2 cellular contexts compared by ENCODE assay signal in the genomic region with DNA sequence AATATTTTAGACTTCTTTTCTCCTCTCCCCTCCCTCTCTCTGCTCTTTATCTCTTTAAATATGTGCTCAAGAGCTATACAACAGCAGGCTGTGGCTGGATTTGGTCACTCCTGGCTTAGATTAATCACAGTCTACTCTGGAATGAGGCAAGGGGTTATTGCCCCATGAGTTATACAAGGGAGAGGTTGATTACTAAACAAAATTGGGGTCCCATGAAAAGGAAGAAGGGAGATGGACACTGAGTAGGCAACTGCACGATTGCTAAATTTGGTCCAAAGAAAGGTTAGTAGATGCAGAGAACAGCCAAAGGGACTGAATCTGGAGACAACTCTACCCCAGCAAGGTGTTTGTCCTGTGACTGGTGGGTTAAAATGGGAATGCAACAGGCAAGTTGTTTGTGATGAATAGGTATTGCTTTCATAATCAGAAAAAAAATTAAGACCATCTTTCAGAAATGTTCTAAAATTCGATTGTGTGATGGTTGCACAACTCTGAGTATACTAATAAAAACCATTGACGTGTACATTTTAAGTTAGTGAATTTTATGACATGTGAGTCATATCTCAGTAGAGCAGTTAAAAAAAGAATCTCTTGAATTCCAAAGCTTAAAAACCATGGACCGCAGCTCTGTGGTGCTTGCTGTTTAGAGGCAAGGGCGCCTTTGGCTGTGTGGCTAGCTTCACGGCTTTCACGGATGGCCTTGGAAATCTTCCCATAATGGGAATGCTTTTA.
TF ChIP-seq lines count a peak whose summit lies in the region.

No MANE protein-coding gene starts in this region.

TF ChIP-seq in SK-N-SH treated with all-trans-retinoic acid at 6 μM for 48 hours, 23 proteins besides CTCF, POLR2A, EP300 and RAD21 (continued from another document):
- TF ChIP-seq, protein P1, sequence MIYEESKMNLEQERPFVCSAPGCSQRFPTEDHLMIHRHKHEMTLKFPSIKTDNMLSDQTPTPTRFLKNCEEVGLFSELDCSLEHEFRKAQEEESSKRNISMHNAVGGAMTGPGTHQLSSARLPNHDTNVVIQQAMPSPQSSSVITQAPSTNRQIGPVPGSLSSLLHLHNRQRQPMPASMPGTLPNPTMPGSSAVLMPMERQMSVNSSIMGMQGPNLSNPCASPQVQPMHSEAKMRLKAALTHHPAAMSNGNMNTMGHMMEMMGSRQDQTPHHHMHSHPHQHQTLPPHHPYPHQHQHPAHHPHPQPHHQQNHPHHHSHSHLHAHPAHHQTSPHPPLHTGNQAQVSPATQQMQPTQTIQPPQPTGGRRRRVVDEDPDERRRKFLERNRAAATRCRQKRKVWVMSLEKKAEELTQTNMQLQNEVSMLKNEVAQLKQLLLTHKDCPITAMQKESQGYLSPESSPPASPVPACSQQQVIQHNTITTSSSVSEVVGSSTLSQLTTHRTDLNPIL (CRISPR knock-in tag; IDR thresholded peaks at IDR 0.05; ENCODE audit: low read depth) = no peak
- no peak for TF ChIP-seq ZC3H10 (CRISPR knock-in tag; IDR thresholded peaks at IDR 0.05)
- no peak for TF ChIP-seq ZFP3 (CRISPR knock-in tag; IDR thresholded peaks at IDR 0.05)
- TF ChIP-seq, protein P2, sequence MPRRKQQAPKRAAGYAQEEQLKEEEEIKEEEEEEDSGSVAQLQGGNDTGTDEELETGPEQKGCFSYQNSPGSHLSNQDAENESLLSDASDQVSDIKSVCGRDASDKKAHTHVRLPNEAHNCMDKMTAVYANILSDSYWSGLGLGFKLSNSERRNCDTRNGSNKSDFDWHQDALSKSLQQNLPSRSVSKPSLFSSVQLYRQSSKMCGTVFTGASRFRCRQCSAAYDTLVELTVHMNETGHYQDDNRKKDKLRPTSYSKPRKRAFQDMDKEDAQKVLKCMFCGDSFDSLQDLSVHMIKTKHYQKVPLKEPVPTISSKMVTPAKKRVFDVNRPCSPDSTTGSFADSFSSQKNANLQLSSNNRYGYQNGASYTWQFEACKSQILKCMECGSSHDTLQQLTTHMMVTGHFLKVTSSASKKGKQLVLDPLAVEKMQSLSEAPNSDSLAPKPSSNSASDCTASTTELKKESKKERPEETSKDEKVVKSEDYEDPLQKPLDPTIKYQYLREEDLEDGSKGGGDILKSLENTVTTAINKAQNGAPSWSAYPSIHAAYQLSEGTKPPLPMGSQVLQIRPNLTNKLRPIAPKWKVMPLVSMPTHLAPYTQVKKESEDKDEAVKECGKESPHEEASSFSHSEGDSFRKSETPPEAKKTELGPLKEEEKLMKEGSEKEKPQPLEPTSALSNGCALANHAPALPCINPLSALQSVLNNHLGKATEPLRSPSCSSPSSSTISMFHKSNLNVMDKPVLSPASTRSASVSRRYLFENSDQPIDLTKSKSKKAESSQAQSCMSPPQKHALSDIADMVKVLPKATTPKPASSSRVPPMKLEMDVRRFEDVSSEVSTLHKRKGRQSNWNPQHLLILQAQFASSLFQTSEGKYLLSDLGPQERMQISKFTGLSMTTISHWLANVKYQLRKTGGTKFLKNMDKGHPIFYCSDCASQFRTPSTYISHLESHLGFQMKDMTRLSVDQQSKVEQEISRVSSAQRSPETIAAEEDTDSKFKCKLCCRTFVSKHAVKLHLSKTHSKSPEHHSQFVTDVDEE (CRISPR knock-in tag; IDR thresholded peaks at IDR 0.05) = no peak
- no peak for TF ChIP-seq ZNF8 (CRISPR knock-in tag; IDR thresholded peaks at IDR 0.05)
- TF ChIP-seq, protein P3, sequence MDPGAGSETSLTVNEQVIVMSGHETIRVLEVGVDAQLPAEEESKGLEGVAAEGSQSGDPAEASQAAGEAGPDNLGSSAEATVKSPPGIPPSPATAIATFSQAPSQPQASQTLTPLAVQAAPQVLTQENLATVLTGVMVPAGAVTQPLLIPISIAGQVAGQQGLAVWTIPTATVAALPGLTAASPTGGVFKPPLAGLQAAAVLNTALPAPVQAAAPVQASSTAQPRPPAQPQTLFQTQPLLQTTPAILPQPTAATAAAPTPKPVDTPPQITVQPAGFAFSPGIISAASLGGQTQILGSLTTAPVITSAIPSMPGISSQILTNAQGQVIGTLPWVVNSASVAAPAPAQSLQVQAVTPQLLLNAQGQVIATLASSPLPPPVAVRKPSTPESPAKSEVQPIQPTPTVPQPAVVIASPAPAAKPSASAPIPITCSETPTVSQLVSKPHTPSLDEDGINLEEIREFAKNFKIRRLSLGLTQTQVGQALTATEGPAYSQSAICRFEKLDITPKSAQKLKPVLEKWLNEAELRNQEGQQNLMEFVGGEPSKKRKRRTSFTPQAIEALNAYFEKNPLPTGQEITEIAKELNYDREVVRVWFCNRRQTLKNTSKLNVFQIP (CRISPR knock-in tag; IDR thresholded peaks at IDR 0.05; ENCODE audit: borderline replicate concordance, low read depth) = no peak
- no peak for TF ChIP-seq GLIS3 (CRISPR knock-in tag; IDR thresholded peaks at IDR 0.05)
- TF ChIP-seq, protein P4, sequence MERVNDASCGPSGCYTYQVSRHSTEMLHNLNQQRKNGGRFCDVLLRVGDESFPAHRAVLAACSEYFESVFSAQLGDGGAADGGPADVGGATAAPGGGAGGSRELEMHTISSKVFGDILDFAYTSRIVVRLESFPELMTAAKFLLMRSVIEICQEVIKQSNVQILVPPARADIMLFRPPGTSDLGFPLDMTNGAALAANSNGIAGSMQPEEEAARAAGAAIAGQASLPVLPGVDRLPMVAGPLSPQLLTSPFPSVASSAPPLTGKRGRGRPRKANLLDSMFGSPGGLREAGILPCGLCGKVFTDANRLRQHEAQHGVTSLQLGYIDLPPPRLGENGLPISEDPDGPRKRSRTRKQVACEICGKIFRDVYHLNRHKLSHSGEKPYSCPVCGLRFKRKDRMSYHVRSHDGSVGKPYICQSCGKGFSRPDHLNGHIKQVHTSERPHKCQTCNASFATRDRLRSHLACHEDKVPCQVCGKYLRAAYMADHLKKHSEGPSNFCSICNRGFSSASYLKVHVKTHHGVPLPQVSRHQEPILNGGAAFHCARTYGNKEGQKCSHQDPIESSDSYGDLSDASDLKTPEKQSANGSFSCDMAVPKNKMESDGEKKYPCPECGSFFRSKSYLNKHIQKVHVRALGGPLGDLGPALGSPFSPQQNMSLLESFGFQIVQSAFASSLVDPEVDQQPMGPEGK (CRISPR knock-in tag; IDR thresholded peaks at IDR 0.05; ENCODE audit: borderline replicate concordance) = no peak
- TF ChIP-seq ESRRG (CRISPR knock-in tag; IDR thresholded peaks at IDR 0.05) = no peak
- TF ChIP-seq, protein P5, sequence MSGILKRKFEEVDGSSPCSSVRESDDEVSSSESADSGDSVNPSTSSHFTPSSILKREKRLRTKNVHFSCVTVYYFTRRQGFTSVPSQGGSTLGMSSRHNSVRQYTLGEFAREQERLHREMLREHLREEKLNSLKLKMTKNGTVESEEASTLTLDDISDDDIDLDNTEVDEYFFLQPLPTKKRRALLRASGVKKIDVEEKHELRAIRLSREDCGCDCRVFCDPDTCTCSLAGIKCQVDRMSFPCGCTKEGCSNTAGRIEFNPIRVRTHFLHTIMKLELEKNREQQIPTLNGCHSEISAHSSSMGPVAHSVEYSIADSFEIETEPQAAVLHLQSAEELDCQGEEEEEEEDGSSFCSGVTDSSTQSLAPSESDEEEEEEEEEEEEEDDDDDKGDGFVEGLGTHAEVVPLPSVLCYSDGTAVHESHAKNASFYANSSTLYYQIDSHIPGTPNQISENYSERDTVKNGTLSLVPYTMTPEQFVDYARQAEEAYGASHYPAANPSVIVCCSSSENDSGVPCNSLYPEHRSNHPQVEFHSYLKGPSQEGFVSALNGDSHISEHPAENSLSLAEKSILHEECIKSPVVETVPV (CRISPR knock-in tag; IDR thresholded peaks at IDR 0.05) = no peak
- no peak for TF ChIP-seq SNAI2 (CRISPR knock-in tag; IDR thresholded peaks at IDR 0.05)
- TF ChIP-seq ZNF565 (CRISPR knock-in tag; conservative IDR thresholded peaks at IDR 0.05; ENCODE audit: low read depth) = no peak
- TF ChIP-seq ZFP30 (CRISPR knock-in tag; IDR thresholded peaks at IDR 0.05) = no peak
- no peak for TF ChIP-seq PPARA (CRISPR knock-in tag; IDR thresholded peaks at IDR 0.05; ENCODE audit: borderline replicate concordance)
- TF ChIP-seq BACH2 (CRISPR knock-in tag; IDR thresholded peaks at IDR 0.05; ENCODE audit: borderline replicate concordance) = no peak
TF ChIP-seq in SK-N-SH treated with all-trans-retinoic acid at 6 μM for 48 hours: peak in this region for 0.

TF ChIP-seq in SK-N-SH, 30 proteins besides CTCF, POLR2A, EP300 and RAD21 (continued from another document):
- TF ChIP-seq, protein P6, sequence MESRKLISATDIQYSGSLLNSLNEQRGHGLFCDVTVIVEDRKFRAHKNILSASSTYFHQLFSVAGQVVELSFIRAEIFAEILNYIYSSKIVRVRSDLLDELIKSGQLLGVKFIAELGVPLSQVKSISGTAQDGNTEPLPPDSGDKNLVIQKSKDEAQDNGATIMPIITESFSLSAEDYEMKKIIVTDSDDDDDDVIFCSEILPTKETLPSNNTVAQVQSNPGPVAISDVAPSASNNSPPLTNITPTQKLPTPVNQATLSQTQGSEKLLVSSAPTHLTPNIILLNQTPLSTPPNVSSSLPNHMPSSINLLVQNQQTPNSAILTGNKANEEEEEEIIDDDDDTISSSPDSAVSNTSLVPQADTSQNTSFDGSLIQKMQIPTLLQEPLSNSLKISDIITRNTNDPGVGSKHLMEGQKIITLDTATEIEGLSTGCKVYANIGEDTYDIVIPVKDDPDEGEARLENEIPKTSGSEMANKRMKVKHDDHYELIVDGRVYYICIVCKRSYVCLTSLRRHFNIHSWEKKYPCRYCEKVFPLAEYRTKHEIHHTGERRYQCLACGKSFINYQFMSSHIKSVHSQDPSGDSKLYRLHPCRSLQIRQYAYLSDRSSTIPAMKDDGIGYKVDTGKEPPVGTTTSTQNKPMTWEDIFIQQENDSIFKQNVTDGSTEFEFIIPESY (IDR thresholded peaks at IDR 0.05; ENCODE audit: borderline replicate concordance, low read depth) = no peak
- no peak for TF ChIP-seq MEF2A (IDR thresholded peaks at IDR 0.05; ENCODE audit: borderline replicate concordance, low read depth)
- TF ChIP-seq, protein P7, sequence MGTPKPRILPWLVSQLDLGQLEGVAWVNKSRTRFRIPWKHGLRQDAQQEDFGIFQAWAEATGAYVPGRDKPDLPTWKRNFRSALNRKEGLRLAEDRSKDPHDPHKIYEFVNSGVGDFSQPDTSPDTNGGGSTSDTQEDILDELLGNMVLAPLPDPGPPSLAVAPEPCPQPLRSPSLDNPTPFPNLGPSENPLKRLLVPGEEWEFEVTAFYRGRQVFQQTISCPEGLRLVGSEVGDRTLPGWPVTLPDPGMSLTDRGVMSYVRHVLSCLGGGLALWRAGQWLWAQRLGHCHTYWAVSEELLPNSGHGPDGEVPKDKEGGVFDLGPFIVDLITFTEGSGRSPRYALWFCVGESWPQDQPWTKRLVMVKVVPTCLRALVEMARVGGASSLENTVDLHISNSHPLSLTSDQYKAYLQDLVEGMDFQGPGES (IDR thresholded peaks at IDR 0.05; ENCODE audit: low read depth, low read length) = no peak
- TF ChIP-seq EZH2phosphoT487 (IDR thresholded peaks at IDR 0.05; ENCODE audit: borderline replicate concordance, low read depth) = no peak
- no peak for TF ChIP-seq SMC3 (IDR thresholded peaks at IDR 0.05; ENCODE audit: low read depth, low read length)
- no peak for TF ChIP-seq CHD2 (IDR thresholded peaks at IDR 0.05; ENCODE audit: low read length, partially characterized antibody)
- no peak for TF ChIP-seq TEAD4 (IDR thresholded peaks at IDR 0.05; ENCODE audit: borderline replicate concordance, insufficient read depth)
- no peak for TF ChIP-seq GATA2 (CRISPR knock-in tag; IDR thresholded peaks at IDR 0.05)
- TF ChIP-seq JUND (IDR thresholded peaks at IDR 0.05) = no peak
